In the genomic region with DNA sequence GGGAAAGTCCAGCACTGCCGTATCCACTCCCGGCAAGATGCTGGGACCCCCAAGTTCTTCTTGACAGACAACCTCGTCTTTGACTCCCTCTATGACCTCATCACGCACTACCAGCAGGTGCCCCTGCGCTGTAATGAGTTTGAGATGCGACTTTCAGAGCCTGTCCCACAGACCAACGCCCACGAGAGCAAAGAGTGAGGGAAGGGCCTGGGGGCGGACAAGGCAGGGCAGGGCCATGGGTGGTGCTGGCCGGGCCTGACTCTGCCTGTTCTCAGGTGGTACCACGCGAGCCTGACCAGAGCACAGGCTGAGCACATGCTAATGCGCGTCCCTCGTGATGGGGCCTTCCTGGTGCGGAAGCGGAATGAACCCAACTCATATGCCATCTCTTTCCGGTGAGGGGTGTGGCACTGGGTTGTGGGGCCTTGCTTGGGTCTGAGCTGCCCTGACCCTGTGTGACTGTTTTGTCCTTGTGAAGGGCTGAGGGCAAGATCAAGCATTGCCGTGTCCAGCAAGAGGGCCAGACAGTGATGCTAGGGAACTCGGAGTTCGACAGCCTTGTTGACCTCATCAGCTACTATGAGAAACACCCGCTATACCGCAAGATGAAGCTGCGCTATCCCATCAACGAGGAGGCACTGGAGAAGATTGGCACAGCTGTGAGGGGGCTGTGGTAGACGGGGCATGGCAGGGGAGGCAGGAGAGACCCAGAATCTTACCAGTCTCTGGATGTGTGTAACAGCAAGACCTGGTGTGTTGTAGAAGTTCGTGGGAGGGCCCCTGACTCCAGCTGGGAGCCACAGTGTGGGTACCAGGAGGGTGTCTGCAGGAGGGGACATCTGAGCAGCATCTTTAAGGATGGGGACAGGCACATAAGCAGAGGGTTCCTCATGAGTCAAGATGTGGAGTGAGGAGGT, we compare ENCODE assay signal across 14 cellular contexts. TPM values are rescaled to one million over a fixed set of nuclear protein-coding genes. Genes with fewer than 3 reads are reported as not detected.
DNase-seq lines count a peak whose midpoint lies in the region; ATAC-seq and TF ChIP-seq lines count a peak whose summit lies in the region.
"Had no signal": no experiment of that assay in that cellular context is flagged by ENCODE, and none has a peak within 500 bp of the region (broad histone marks: within the 10 kb centered on the region; RNA-seq: fewer than 3 reads in every experiment).

No MANE protein-coding gene starts in this region.

- peaks cover 48% of the 10 kb centered on the region for H3K4me1 Mint-ChIP-seq in stimulated activated naive CD8-positive, alpha-beta T cell treated with anti-CD3 and anti-CD28 coated beads, Interleukin-15, Interleukin-2, amounts not matched to agents 100 ng/mL and 50 ng/mL, for 24 hours (ENCODE audit: low read depth)
- H3K4me1 Mint-ChIP-seq in activated CD8-positive, alpha-beta T cell treated with anti-CD3 and anti-CD28 coated beads, Interleukin-2, amount 10 ng/mL, durations not matched to agents 7 days and 5 days (ENCODE audit: low read depth) = peaks cover 70% of the 10 kb centered on the region
- peaks cover 4% of the 10 kb centered on the region for H3K4me1 Mint-ChIP-seq in glutamatergic neuron (ENCODE audit: low read depth, unreplicated experiment)

- ATAC-seq in stimulated activated naive CD8-positive, alpha-beta T cell treated with anti-CD3 and anti-CD28 coated beads, Interleukin-15, Interleukin-2, amounts not matched to agents 100 U/mL and 50 U/mL, for 24 hours = no peak
- no peak for ATAC-seq in activated CD8-positive, alpha-beta T cell treated with anti-CD3 and anti-CD28 coated beads, Interleukin-2, amount 10 ng/mL, durations not matched to agents 7 days and 5 days
- ATAC-seq: stimulated activated memory B cell treated with anti-CD40 and anti-IgM and Interleukin-4, amounts not matched to agents 10 μg/mL and 1 μg/mL and 100 μg/mL, for 72 hours had no signal

- no peak overlapping the region for H3K4me3 Mint-ChIP-seq in stimulated activated naive CD8-positive, alpha-beta T cell treated with anti-CD3 and anti-CD28 coated beads, Interleukin-15, Interleukin-2, amounts not matched to agents 100 ng/mL and 50 ng/mL, for 24 hours
- H3K4me3 Mint-ChIP-seq in activated CD8-positive, alpha-beta T cell treated with anti-CD3 and anti-CD28 coated beads, Interleukin-2, amount 10 ng/mL, durations not matched to agents 7 days and 5 days = no peak overlapping the region
- no peak overlapping the region for H3K4me3 Mint-ChIP-seq in glutamatergic neuron (ENCODE audit: unreplicated experiment)
- H3K4me3 Mint-ChIP-seq: stimulated activated memory B cell treated with anti-CD40 and anti-IgM and Interleukin-4, amounts not matched to agents 10 μg/mL and 1 μg/mL and 100 μg/mL, for 72 hours had no signal

- no peak for TF ChIP-seq CTCF in glutamatergic neuron (IDR thresholded peaks at IDR 0.05; ENCODE audit: partially characterized antibody, unreplicated experiment)

- no peaks in the 10 kb centered on the region for H3K27me3 Mint-ChIP-seq in stimulated activated naive CD8-positive, alpha-beta T cell treated with anti-CD3 and anti-CD28 coated beads, Interleukin-15, Interleukin-2, amounts not matched to agents 100 ng/mL and 50 ng/mL, for 24 hours
- no peaks in the 10 kb centered on the region for H3K27me3 Mint-ChIP-seq in activated CD8-positive, alpha-beta T cell treated with anti-CD3 and anti-CD28 coated beads, Interleukin-2, amount 10 ng/mL, durations not matched to agents 7 days and 5 days (ENCODE audit: low read depth)
- peaks cover 24% of the 10 kb centered on the region for H3K27me3 Mint-ChIP-seq in glutamatergic neuron (ENCODE audit: unreplicated experiment)
- H3K27me3 Mint-ChIP-seq: stimulated activated memory B cell treated with anti-CD40 and anti-IgM and Interleukin-4, amounts not matched to agents 10 μg/mL and 1 μg/mL and 100 μg/mL, for 72 hours had no signal

- POLR2A ChIA-PET in activated CD8-positive, alpha-beta T cell treated with anti-CD3 and anti-CD28 coated beads, Interleukin-2, amount 10 ng/mL, durations not matched to agents 7 days and 5 days (lab: Charles Lee) = interaction anchor here (0.6 to 1.5 kb wide), 3 partner anchors 8 to 151 kb away, joined by 3 to 7 read pairs (median 3); no protein-coding TSS in a partner anchor

- H3K27ac Mint-ChIP-seq in stimulated activated naive CD8-positive, alpha-beta T cell treated with anti-CD3 and anti-CD28 coated beads, Interleukin-15, Interleukin-2, amounts not matched to agents 100 ng/mL and 50 ng/mL, for 24 hours = peak overlapping the region; percentile 42
- peak overlapping the region; percentile 48 for H3K27ac Mint-ChIP-seq in activated CD8-positive, alpha-beta T cell treated with anti-CD3 and anti-CD28 coated beads, Interleukin-2, amount 10 ng/mL, durations not matched to agents 7 days and 5 days
- peak overlapping the region; percentile 76 for H3K27ac Mint-ChIP-seq in glutamatergic neuron (ENCODE audit: unreplicated experiment)
- H3K27ac Mint-ChIP-seq: stimulated activated memory B cell treated with anti-CD40 and anti-IgM and Interleukin-4, amounts not matched to agents 10 μg/mL and 1 μg/mL and 100 μg/mL, for 72 hours had no signal

- H3K9me3 Mint-ChIP-seq in stimulated activated naive CD8-positive, alpha-beta T cell treated with anti-CD3 and anti-CD28 coated beads, Interleukin-15, Interleukin-2, amounts not matched to agents 100 ng/mL and 50 ng/mL, for 24 hours = no peaks in the 10 kb centered on the region
- H3K9me3 Mint-ChIP-seq in activated CD8-positive, alpha-beta T cell treated with anti-CD3 and anti-CD28 coated beads, Interleukin-2, amount 10 ng/mL, durations not matched to agents 7 days and 5 days (ENCODE audit: insufficient read depth) = no peaks in the 10 kb centered on the region
- peaks cover 22% of the 10 kb centered on the region for H3K9me3 Mint-ChIP-seq in glutamatergic neuron (ENCODE audit: unreplicated experiment)
- H3K9me3 Mint-ChIP-seq: stimulated activated memory B cell treated with anti-CD40 and anti-IgM and Interleukin-4, amounts not matched to agents 10 μg/mL and 1 μg/mL and 100 μg/mL, for 72 hours had no signal

- H3K36me3 Mint-ChIP-seq in stimulated activated naive CD8-positive, alpha-beta T cell treated with anti-CD3 and anti-CD28 coated beads, Interleukin-15, Interleukin-2, amounts not matched to agents 100 ng/mL and 50 ng/mL, for 24 hours (ENCODE audit: low read depth) = peaks cover 80% of the 10 kb centered on the region
- H3K36me3 Mint-ChIP-seq in activated CD8-positive, alpha-beta T cell treated with anti-CD3 and anti-CD28 coated beads, Interleukin-2, amount 10 ng/mL, durations not matched to agents 7 days and 5 days (ENCODE audit: low read depth) = peaks cover 91% of the 10 kb centered on the region
- H3K36me3 Mint-ChIP-seq in glutamatergic neuron (ENCODE audit: unreplicated experiment) = peaks cover 4% of the 10 kb centered on the region

- CTCF ChIA-PET in activated CD8-positive, alpha-beta T cell treated with anti-CD3 and anti-CD28 coated beads, Interleukin-2, amount 10 ng/mL, durations not matched to agents 7 days and 5 days (lab: Charles Lee) = interaction anchor here (1.1 to 7.6 kb wide), 3 partner anchors 9 to 173 kb away, joined by 3 to 92 read pairs (median 78); partner anchors contain the start of gene PLCG1

- DNase-seq in stimulated activated naive CD8-positive, alpha-beta T cell treated with anti-CD3 and anti-CD28 coated beads, Interleukin-15, Interleukin-2, amounts not matched to agents 100 U/mL and 50 U/mL, for 24 hours = no peak
- DNase-seq in activated CD8-positive, alpha-beta T cell treated with anti-CD3 and anti-CD28 coated beads, Interleukin-2, amount 10 ng/mL, durations not matched to agents 7 days and 5 days = no peak
- DNase-seq in glutamatergic neuron (no peak), D341Med (ENCODE audit: low spot score) (no peak), ureter (ENCODE audit: low spot score) (no peak), GF-D8 (lab: John Stamatoyannopoulos, UW) (no peak)
- no peak for DNase-seq in stimulated activated CD4-positive, alpha-beta T cell treated with anti-CD3 and anti-CD28 coated beads, Interleukin-4, amount 100 ng/mL, for 4 hours
- DNase-seq: C1 segment of cervical spinal cord; NCI-H2081 treated with DMSO at 0.1 percent for 48 hours; NCI-H82; SHP77 treated with DMSO at 0.1 percent for 48 hours; stimulated activated CD4-positive, alpha-beta T cell treated with anti-CD3 and anti-CD28 coated beads, Interleukin-4, amount 100 ng/mL, for 1 hour had no signal

RNA-seq across cellular contexts. Expression of gene PLCG1, which starts 29.1 kb away (rescaled TPM):
- 100 to 1,000 TPM; 395 to 406 TPM for total RNA-seq in activated CD8-positive, alpha-beta T cell treated with anti-CD3 and anti-CD28 coated beads, Interleukin-2, amount 10 ng/mL, durations not matched to agents 7 days and 5 days
- total RNA-seq in glutamatergic neuron (ENCODE audit: unreplicated experiment) (458 TPM), ureter (96.3 TPM)
